8 cellular contexts compared by ENCODE assay signal in the genomic region with DNA sequence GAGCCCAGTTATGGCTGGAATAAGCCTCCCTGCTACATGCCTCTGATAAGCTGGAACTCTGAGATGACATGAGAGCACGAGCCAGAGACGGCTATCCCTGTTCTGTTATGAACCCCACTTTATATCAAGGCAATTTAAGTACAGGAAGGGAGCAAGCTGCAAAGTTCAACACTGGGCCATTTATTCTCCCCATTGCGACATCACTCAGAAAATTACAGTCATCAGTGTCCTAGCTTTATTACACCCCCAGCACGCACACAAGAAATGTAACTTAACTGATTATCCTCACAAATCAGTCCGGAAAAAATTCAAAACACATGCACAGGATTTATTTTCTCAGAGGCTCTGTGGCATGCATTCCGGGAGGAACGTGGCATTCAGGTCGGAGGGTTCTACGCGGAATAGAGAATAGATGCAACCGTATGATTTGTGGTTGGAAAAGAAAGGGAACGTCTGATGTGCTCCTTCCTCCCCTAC.
DNase-seq lines count a peak whose midpoint lies in the region; ATAC-seq lines count a peak whose summit lies in the region.

No MANE protein-coding gene starts in this region.

- H3K27ac Mint-ChIP-seq in activated naive CD4-positive, alpha-beta T cell treated with anti-CD3 and anti-CD28 coated beads for 36 hours, result peak overlapping the region; percentile 95
- peak overlapping the region; percentile 55 for H3K27ac Mint-ChIP-seq in activated T-cell treated with anti-CD3 and anti-CD28 coated beads, Interleukin-2, amount 50 U/mL, for 72 hours

- DNase-seq in activated naive CD4-positive, alpha-beta T cell treated with anti-CD3 and anti-CD28 coated beads for 36 hours, result peak; percentile 36
- DNase-seq in activated naive CD4-positive, alpha-beta T cell (lab: John Stamatoyannopoulos, UW), result no peak
- no peak for DNase-seq in activated T-cell treated with anti-CD3 and anti-CD28 coated beads, Interleukin-2, amount 50 U/mL, for 72 hours
- peak; percentile 49 for DNase-seq in stromal cell of bone marrow (ENCODE audit: low read depth)
- DNase-seq in NCI-H1092 treated with DMSO at 0.1 percent for 48 hours (lab: John Stamatoyannopoulos, UW), result no peak
- DNase-seq in NCI-H446 treated with DMSO at 0.1 percent for 48 hours (lab: John Stamatoyannopoulos, UW), result no peak

- no peaks in the 10 kb centered on the region for H3K27me3 Mint-ChIP-seq in activated naive CD4-positive, alpha-beta T cell treated with anti-CD3 and anti-CD28 coated beads for 36 hours (ENCODE audit: low read depth)
- H3K27me3 Mint-ChIP-seq in activated T-cell treated with anti-CD3 and anti-CD28 coated beads, Interleukin-2, amount 50 U/mL, for 72 hours (ENCODE audit: low read depth), result peaks cover 6% of the 10 kb centered on the region

- CTCF ChIA-PET in activated naive CD4-positive, alpha-beta T cell treated with anti-CD3 and anti-CD28 coated beads for 36 hours (lab: Charles Lee), result interaction anchor here (0.6 to 3.9 kb wide), 21 partner anchors 13 to 762 kb away, joined by 3 to 25 read pairs (median 4); no protein-coding TSS in a partner anchor

- H3K4me1 Mint-ChIP-seq in activated naive CD4-positive, alpha-beta T cell treated with anti-CD3 and anti-CD28 coated beads for 36 hours (ENCODE audit: low read depth), result peaks cover 32% of the 10 kb centered on the region
- peaks cover 44% of the 10 kb centered on the region for H3K4me1 Mint-ChIP-seq in activated T-cell treated with anti-CD3 and anti-CD28 coated beads, Interleukin-2, amount 50 U/mL, for 72 hours (ENCODE audit: low read depth)

- H3K4me3 ChIP-seq in iPS-11a (ENCODE audit: low read depth, low read length), result peak overlapping the region; percentile 29

- H3K36me3 Mint-ChIP-seq in activated naive CD4-positive, alpha-beta T cell treated with anti-CD3 and anti-CD28 coated beads for 36 hours (ENCODE audit: low read depth), result peaks cover 27% of the 10 kb centered on the region
- H3K36me3 Mint-ChIP-seq in activated T-cell treated with anti-CD3 and anti-CD28 coated beads, Interleukin-2, amount 50 U/mL, for 72 hours (ENCODE audit: insufficient read depth in 2 of 2), result peaks cover 7 to 12% of the 10 kb centered on the region in 2 donors

- no peak for ATAC-seq in activated T-cell treated with anti-CD3 and anti-CD28 coated beads, Interleukin-2, amount 50 U/mL, for 72 hours (replicated peaks in 1 of 2)
- no peak for ATAC-seq in GM21447 (IDR thresholded peaks at IDR 0.05; ENCODE audit: unreplicated experiment)

- intact Hi-C loops in activated naive CD4-positive, alpha-beta T cell treated with anti-CD3 and anti-CD28 coated beads for 36 hours (cut with micrococcal nuclease), result loop anchor here (1.0 to 5.0 kb wide), 10 partner anchors 59 to 1363 kb away; partner anchors contain the start of genes MYB and RPS12

- H3K9me3 Mint-ChIP-seq in activated naive CD4-positive, alpha-beta T cell treated with anti-CD3 and anti-CD28 coated beads for 36 hours, result no peaks in the 10 kb centered on the region
- H3K9me3 Mint-ChIP-seq in activated T-cell treated with anti-CD3 and anti-CD28 coated beads, Interleukin-2, amount 50 U/mL, for 72 hours, result no peaks in the 10 kb centered on the region

- peak overlapping the region; percentile 97 for H3K4me3 Mint-ChIP-seq in activated naive CD4-positive, alpha-beta T cell treated with anti-CD3 and anti-CD28 coated beads for 36 hours
- H3K4me3 Mint-ChIP-seq in activated T-cell treated with anti-CD3 and anti-CD28 coated beads, Interleukin-2, amount 50 U/mL, for 72 hours, result peak overlapping the region; percentile 91 to 92

Comparison
In these comparisons a context has a peak if more than half of its experiments do, and no peak if none do; other contexts are left out.
1. DNase-seq: peak in activated naive CD4-positive, alpha-beta T cell treated with anti-CD3 and anti-CD28 coated beads for 36 hours (single experiment) and stromal cell of bone marrow (single experiment); none in activated naive CD4-positive, alpha-beta T cell (0 of 4), activated T-cell treated with anti-CD3 and anti-CD28 coated beads, Interleukin-2, amount 50 U/mL, for 72 hours (0 of 2), NCI-H1092 treated with DMSO at 0.1 percent for 48 hours (single experiment) and NCI-H446 treated with DMSO at 0.1 percent for 48 hours (single experiment).